Comparison of ENCODE assay signal across 20 cellular contexts in genomic region chr7:154791611-154792010, GRCh38.
DNase-seq lines count a peak whose midpoint lies in the region; ATAC-seq and TF ChIP-seq lines count a peak whose summit lies in the region.
"Had no signal": no experiment of that assay in that cellular context is flagged by ENCODE, and none has a peak within 500 bp of the region (broad histone marks: within the 10 kb centered on the region; RNA-seq: fewer than 3 reads in every experiment).

No MANE protein-coding gene starts in this region.

- H3K36me3 Mint-ChIP-seq in activated naive CD8-positive, alpha-beta T cell treated with anti-CD3 and anti-CD28 coated beads, Interleukin-2, amount 50 U/mL, for 24 hours (ENCODE audit: low read depth): no peaks in the 10 kb centered on the region
- H3K36me3 Mint-ChIP-seq: CD4-positive, CD25-positive, alpha-beta regulatory T cell; CD8-positive, alpha-beta T cell had no signal

- peak in 1 of 56 donors; percentile 9 for TF ChIP-seq CTCF in dorsolateral prefrontal cortex (IDR thresholded peaks at IDR 0.05 in 54 of 56, conservative IDR thresholded peaks at IDR 0.05 in 2 of 56; ENCODE audit: low read depth in 1 of 56, partially characterized antibody in 56 of 56)

- no peak overlapping the region for H3K27ac Mint-ChIP-seq in activated naive CD8-positive, alpha-beta T cell treated with anti-CD3 and anti-CD28 coated beads, Interleukin-2, amount 50 U/mL, for 24 hours
- H3K27ac Mint-ChIP-seq: B cell; CD4-positive, CD25-positive, alpha-beta regulatory T cell; CD8-positive, alpha-beta T cell had no signal

- DNase-seq in dorsolateral prefrontal cortex (peak in 1 of 10 donors; percentile 59), midbrain (lab: John Stamatoyannopoulos, UW) (peak; percentile 32), superior temporal gyrus (ENCODE audit: extremely low spot score) (peak; percentile 78), NK-92 (lab: John Stamatoyannopoulos, UW; ENCODE audit: unreplicated experiment) (no peak), RPMI8226 (no peak), foreskin melanocyte (no peak)
- no peak for DNase-seq in activated naive CD8-positive, alpha-beta T cell treated with anti-CD3 and anti-CD28 coated beads, Interleukin-2, amount 50 U/mL, for 24 hours
- DNase-seq: Caco-2; CD4-positive, CD25-positive, alpha-beta regulatory T cell; CD8-positive, alpha-beta T cell; DMS153; DND-41; GM23248; H7; HCEC 1CT had no signal

- no peaks in the 10 kb centered on the region for H3K27me3 ChIP-seq in dorsolateral prefrontal cortex
- H3K27me3 ChIP-seq: BLaER1 had no signal

- intact Hi-C loops in dorsolateral prefrontal cortex (cut with DNase I): loop anchor here in 1 of 2 donors (5.0 kb wide), 1 partner anchor 149 kb away; no protein-coding TSS in a partner anchor

- H3K4me1 Mint-ChIP-seq in activated naive CD8-positive, alpha-beta T cell treated with anti-CD3 and anti-CD28 coated beads, Interleukin-2, amount 50 U/mL, for 24 hours: no peaks in the 10 kb centered on the region
- H3K4me1 Mint-ChIP-seq: B cell; CD4-positive, CD25-positive, alpha-beta regulatory T cell had no signal

- ATAC-seq in activated naive CD8-positive, alpha-beta T cell treated with anti-CD3 and anti-CD28 coated beads, Interleukin-2, amount 50 U/mL, for 24 hours: no peak
- ATAC-seq: CD8-positive, alpha-beta T cell had no signal

- H3K9me3 Mint-ChIP-seq in activated naive CD8-positive, alpha-beta T cell treated with anti-CD3 and anti-CD28 coated beads, Interleukin-2, amount 50 U/mL, for 24 hours: peaks cover 5% of the 10 kb centered on the region

- H3K27ac ChIP-seq in angular gyrus (ENCODE audit: low read depth, low read length): peak overlapping the region; percentile 65
- H3K27ac ChIP-seq in dorsolateral prefrontal cortex: peak overlapping the region in 58 of 59 donors; percentile 14 to 92 (median 82)
- H3K27ac ChIP-seq: 22Rv1, BLaER1, C4-2B, GM23248 had no signal

- no peak overlapping the region for H3K4me3 Mint-ChIP-seq in activated naive CD8-positive, alpha-beta T cell treated with anti-CD3 and anti-CD28 coated beads, Interleukin-2, amount 50 U/mL, for 24 hours
- H3K4me3 Mint-ChIP-seq: B cell; CD4-positive, CD25-positive, alpha-beta regulatory T cell; CD8-positive, alpha-beta T cell had no signal

- no peak overlapping the region for H3K4me3 ChIP-seq in dorsolateral prefrontal cortex
- H3K4me3 ChIP-seq: BLaER1, GM23248 had no signal

- H3K27me3 Mint-ChIP-seq in activated naive CD8-positive, alpha-beta T cell treated with anti-CD3 and anti-CD28 coated beads, Interleukin-2, amount 50 U/mL, for 24 hours: peaks cover 23% of the 10 kb centered on the region

Comparison
In these comparisons a context has a peak if more than half of its experiments do, and no peak if none do; other contexts are left out.
1. DNase-seq: peak in midbrain (single experiment) and superior temporal gyrus (single experiment); none in NK-92 (single experiment), RPMI8226 (single experiment), foreskin melanocyte (single experiment) and activated naive CD8-positive, alpha-beta T cell treated with anti-CD3 and anti-CD28 coated beads, Interleukin-2, amount 50 U/mL, for 24 hours (single experiment).